In the genomic region with DNA sequence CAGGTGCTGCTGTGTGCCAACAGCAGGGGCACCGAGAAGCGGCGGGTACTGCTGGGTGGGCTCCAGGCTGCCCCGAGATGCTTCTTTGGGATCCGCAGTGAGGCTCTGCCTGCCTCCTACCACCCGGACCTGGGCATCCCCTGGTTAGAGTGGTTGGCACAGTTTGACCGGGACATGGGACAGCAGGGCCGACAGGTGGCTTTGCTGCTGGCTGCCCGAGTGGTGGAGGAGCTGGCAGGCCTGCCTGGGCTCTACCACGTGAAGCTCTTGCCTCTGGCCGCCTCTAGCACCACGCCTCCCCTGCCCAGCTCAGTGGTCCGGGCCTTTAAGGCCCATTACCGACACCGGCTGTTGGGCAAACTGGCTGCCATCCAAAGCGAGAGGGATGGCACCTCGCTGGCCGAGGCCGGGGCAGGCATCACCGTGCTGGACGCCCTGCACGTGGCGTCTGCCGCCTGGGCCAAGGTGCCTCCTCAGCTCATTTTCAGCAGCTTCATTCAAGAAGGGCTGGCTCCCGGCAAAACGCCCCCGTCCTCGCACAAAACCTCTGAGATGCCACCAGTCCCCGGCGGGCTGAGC, we compare ENCODE assay signal across 14 cellular contexts. TPM values are rescaled to one million over a fixed set of nuclear protein-coding genes. Genes with fewer than 3 reads are reported as not detected.
DNase-seq lines count a peak whose midpoint lies in the region; ATAC-seq, FAIRE-seq and TF ChIP-seq lines count a peak whose summit lies in the region.
"Had no signal": no experiment of that assay in that cellular context is flagged by ENCODE, and none has a peak within 500 bp of the region (broad histone marks: within the 10 kb centered on the region; RNA-seq: fewer than 3 reads in every experiment).

No MANE protein-coding gene starts in this region.

- no peak for TF ChIP-seq CTCF in psoas muscle (IDR thresholded peaks at IDR 0.05)

- peak overlapping the region; percentile 39 for H3K27ac ChIP-seq in psoas muscle

- no peak overlapping the region for H3K27ac Mint-ChIP-seq in activated T-cell treated with anti-CD3 and anti-CD28 coated beads, Interleukin-2, amount 50 U/mL, for 24 hours
- H3K27ac Mint-ChIP-seq in activated CD4-positive, alpha-beta memory T cell treated with anti-CD3 and anti-CD28 coated beads, Interleukin-2, amount 10 ng/mL, durations not matched to agents 7 days and 5 days: no peak overlapping the region
- H3K27ac Mint-ChIP-seq: activated CD8-positive, alpha-beta memory T cell treated with anti-CD3 and anti-CD28 coated beads, Interleukin-2, amount 10 ng/mL, durations not matched to agents 7 days and 5 days had no signal

- peaks cover 29% of the 10 kb centered on the region for H3K27me3 ChIP-seq in iPS-15b (ENCODE audit: control insufficient read depth, insufficient read depth, low read length)
- H3K27me3 ChIP-seq in psoas muscle (ENCODE audit: insufficient read depth in 3 of 3, low read length in 2 of 3): no peaks in the 10 kb centered on the region

- intact Hi-C loops in psoas muscle (cut with DNase I): loop anchor here in 1 of 2 donors (5.0 kb wide), 1 partner anchor 166 kb away; no protein-coding TSS in a partner anchor

- H3K4me3 Mint-ChIP-seq in activated T-cell treated with anti-CD3 and anti-CD28 coated beads, Interleukin-2, amount 50 U/mL, for 24 hours: peak overlapping the region; percentile 41
- H3K4me3 Mint-ChIP-seq in activated CD4-positive, alpha-beta memory T cell treated with anti-CD3 and anti-CD28 coated beads, Interleukin-2, amount 10 ng/mL, durations not matched to agents 7 days and 5 days: peak overlapping the region; percentile 58

- H3K4me3 ChIP-seq in iPS-15b (ENCODE audit: low read depth, low read length): peak overlapping the region; percentile 86
- H3K4me3 ChIP-seq in psoas muscle: peak overlapping the region; percentile 77

- no peak for DNase-seq in activated T-cell treated with anti-CD3 and anti-CD28 coated beads, Interleukin-2, amount 50 U/mL, for 24 hours
- DNase-seq in activated T-cell treated with anti-CD3 and anti-CD28 coated beads for 4 hours (no peak), psoas muscle (peak; percentile 61 to 87), GM12892 (ENCODE audit: insufficient read length) (no peak), hippocampal formation (lab: John Stamatoyannopoulos, UW) (no peak), NCI-H187 (lab: John Stamatoyannopoulos, UW) (no peak)
- DNase-seq in activated CD4-positive, alpha-beta memory T cell treated with anti-CD3 and anti-CD28 coated beads, Interleukin-2, amount 10 ng/mL, durations not matched to agents 7 days and 5 days: no peak
- DNase-seq: ACHN; activated CD8-positive, alpha-beta memory T cell treated with anti-CD3 and anti-CD28 coated beads, Interleukin-2, amount 10 ng/mL, durations not matched to agents 7 days and 5 days; effector CD4-positive, alpha-beta T cell; NCI-H146 had no signal

- WGBS in psoas muscle, 3 donors: 39 to 47% (median 42%) methylated on average over 30 of the region's 30 CpGs

- CTCF ChIA-PET in activated CD4-positive, alpha-beta memory T cell treated with anti-CD3 and anti-CD28 coated beads, Interleukin-2, amount 10 ng/mL, durations not matched to agents 7 days and 5 days (lab: Charles Lee): interaction anchor here (1.0 to 2.3 kb wide), 3 partner anchors 25 to 152 kb away, joined by 3 to 9 read pairs (median 8); partner anchors contain the start of gene CDC42EP2

- H3K4me1 Mint-ChIP-seq in activated T-cell treated with anti-CD3 and anti-CD28 coated beads, Interleukin-2, amount 50 U/mL, for 24 hours (ENCODE audit: low read depth): peaks cover 17% of the 10 kb centered on the region
- peaks cover 17% of the 10 kb centered on the region for H3K4me1 Mint-ChIP-seq in activated CD4-positive, alpha-beta memory T cell treated with anti-CD3 and anti-CD28 coated beads, Interleukin-2, amount 10 ng/mL, durations not matched to agents 7 days and 5 days

- H3K4me1 ChIP-seq in iPS-15b (ENCODE audit: control insufficient read depth, insufficient read depth, low read length) (no peaks in the 10 kb centered on the region), psoas muscle (peaks cover 31% of the 10 kb centered on the region)

- H3K9me3 Mint-ChIP-seq in activated T-cell treated with anti-CD3 and anti-CD28 coated beads, Interleukin-2, amount 50 U/mL, for 24 hours: no peaks in the 10 kb centered on the region
- H3K9me3 Mint-ChIP-seq in activated CD4-positive, alpha-beta memory T cell treated with anti-CD3 and anti-CD28 coated beads, Interleukin-2, amount 10 ng/mL, durations not matched to agents 7 days and 5 days: no peaks in the 10 kb centered on the region

- no peaks in the 10 kb centered on the region for H3K27me3 Mint-ChIP-seq in activated T-cell treated with anti-CD3 and anti-CD28 coated beads, Interleukin-2, amount 50 U/mL, for 24 hours
- H3K27me3 Mint-ChIP-seq in activated CD4-positive, alpha-beta memory T cell treated with anti-CD3 and anti-CD28 coated beads, Interleukin-2, amount 10 ng/mL, durations not matched to agents 7 days and 5 days: peaks cover 8% of the 10 kb centered on the region

- FAIRE-seq in GM12892 (lab: Jason Lieb, UNC): no peak
- FAIRE-seq: frontal cortex had no signal

- H3K9ac ChIP-seq in iPS-15b (ENCODE audit: low read depth, low read length): no peak overlapping the region

- H3K36me3 ChIP-seq in iPS-15b (ENCODE audit: control insufficient read depth, insufficient read depth, low read length): peaks cover 7% of the 10 kb centered on the region
- H3K36me3 ChIP-seq in psoas muscle (ENCODE audit: insufficient read depth in 1 of 2, low read depth in 1 of 2): peaks cover 4 to 18% of the 10 kb centered on the region in 2 donors

- no peaks in the 10 kb centered on the region for H3K9me3 ChIP-seq in iPS-15b (ENCODE audit: control insufficient read depth, insufficient read depth, low read length)
- H3K9me3 ChIP-seq in psoas muscle: no peaks in the 10 kb centered on the region

- peaks cover 24% of the 10 kb centered on the region for H3K36me3 Mint-ChIP-seq in activated T-cell treated with anti-CD3 and anti-CD28 coated beads, Interleukin-2, amount 50 U/mL, for 24 hours (ENCODE audit: low read depth)
- H3K36me3 Mint-ChIP-seq in activated CD4-positive, alpha-beta memory T cell treated with anti-CD3 and anti-CD28 coated beads, Interleukin-2, amount 10 ng/mL, durations not matched to agents 7 days and 5 days (ENCODE audit: low read depth): peaks cover 12% of the 10 kb centered on the region

- ATAC-seq in psoas muscle: peak; percentile 68 to 84 (median 76)
- ATAC-seq: activated CD8-positive, alpha-beta memory T cell treated with anti-CD3 and anti-CD28 coated beads, Interleukin-2, amount 10 ng/mL, durations not matched to agents 7 days and 5 days had no signal

- TF ChIP-seq POLR2A in GM12892 (IDR thresholded peaks at IDR 0.05; ENCODE audit: low read depth, low read length): no peak

- POLR2A ChIA-PET in activated CD4-positive, alpha-beta memory T cell treated with anti-CD3 and anti-CD28 coated beads, Interleukin-2, amount 10 ng/mL, durations not matched to agents 7 days and 5 days (lab: Charles Lee): interaction anchor here (0.9 to 2.9 kb wide), 8 partner anchors 22 to 151 kb away, joined by 3 to 19 read pairs (median 6); partner anchors contain the start of genes DPF2, MALAT1 and NEAT1

RNA-seq across cellular contexts. Expression of gene TIGD3, which starts 1.9 kb away (rescaled TPM):
- under 1 TPM; 0.58 to 0.88 TPM for total RNA-seq in activated CD4-positive, alpha-beta memory T cell treated with anti-CD3 and anti-CD28 coated beads, Interleukin-2, amount 10 ng/mL, durations not matched to agents 7 days and 5 days
- under 1 TPM in 1 of 4 donors, not detected in 3; 0.25 TPM for total RNA-seq in psoas muscle
- polyA plus RNA-seq in psoas muscle: under 1 TPM; 0.05 to 0.09 (median 0.08) TPM
- 0.40 TPM for polyA plus RNA-seq in GM12892 (2012; ENCODE audit: missing spikeins)
- total RNA-seq: ureter had no signal

RNA-seq across cellular contexts. Expression of gene DPF2, which starts 22.8 kb away (rescaled TPM):
- 10 to 100 TPM; 80.7 to 82.0 TPM for total RNA-seq in activated CD4-positive, alpha-beta memory T cell treated with anti-CD3 and anti-CD28 coated beads, Interleukin-2, amount 10 ng/mL, durations not matched to agents 7 days and 5 days
- total RNA-seq in psoas muscle: 10 to 100 TPM; 26.5 to 43.8 (median 40.6) TPM
- 10 to 100 TPM; 24.8 to 39.2 (median 29.7) TPM for polyA plus RNA-seq in psoas muscle
- polyA plus RNA-seq in GM12892 (2012; ENCODE audit: missing spikeins): 30.6 TPM

RNA-seq across cellular contexts. Expression of gene SLC25A45, which starts 26.0 kb away (rescaled TPM):
- 10 to 100 TPM; 19.4 to 19.8 TPM for total RNA-seq in activated CD4-positive, alpha-beta memory T cell treated with anti-CD3 and anti-CD28 coated beads, Interleukin-2, amount 10 ng/mL, durations not matched to agents 7 days and 5 days
- 1 to 10 TPM; 5.7 to 8.8 (median 7.2) TPM for total RNA-seq in psoas muscle
- polyA plus RNA-seq in psoas muscle: 10 to 100 TPM in 1 of 3 donors, 1 to 10 TPM in 2; 3.7 to 18.5 (median 6.1) TPM
- polyA plus RNA-seq in GM12892 (2012; ENCODE audit: missing spikeins): 17.9 TPM

RNA-seq across cellular contexts. Expression of gene FRMD8, which starts 30.0 kb away (rescaled TPM):
- 10 to 100 TPM; 53.9 to 61.3 TPM for total RNA-seq in activated CD4-positive, alpha-beta memory T cell treated with anti-CD3 and anti-CD28 coated beads, Interleukin-2, amount 10 ng/mL, durations not matched to agents 7 days and 5 days
- 10 to 100 TPM in 3 of 4 donors, 1 to 10 TPM in 1; 7.4 to 27.7 (median 13.9) TPM for total RNA-seq in psoas muscle
- polyA plus RNA-seq in psoas muscle: 10 to 100 TPM; 10.6 to 20.8 (median 12.9) TPM
- polyA plus RNA-seq in GM12892 (2012; ENCODE audit: missing spikeins): 11.2 TPM

RNA-seq across cellular contexts. Expression of gene CDC42EP2, which starts 41.8 kb away (rescaled TPM):
- total RNA-seq in activated CD4-positive, alpha-beta memory T cell treated with anti-CD3 and anti-CD28 coated beads, Interleukin-2, amount 10 ng/mL, durations not matched to agents 7 days and 5 days: under 1 TPM; 0.38 to 0.70 TPM
- total RNA-seq in psoas muscle: 1 to 10 TPM; 4.9 to 7.3 (median 6.8) TPM
- 1 to 10 TPM; 2.7 to 5.9 (median 3.3) TPM for polyA plus RNA-seq in psoas muscle
- not detected for polyA plus RNA-seq in GM12892 (2012; ENCODE audit: missing spikeins)

Comparison
In these comparisons a context has a peak if more than half of its experiments do, and no peak if none do; other contexts are left out.
1. DNase-seq: peak in psoas muscle (2 of 2); none in activated T-cell treated with anti-CD3 and anti-CD28 coated beads, Interleukin-2, amount 50 U/mL, for 24 hours (single experiment), activated T-cell treated with anti-CD3 and anti-CD28 coated beads for 4 hours (single experiment), activated CD4-positive, alpha-beta memory T cell treated with anti-CD3 and anti-CD28 coated beads, Interleukin-2, amount 10 ng/mL, durations not matched to agents 7 days and 5 days (single experiment), GM12892 (single experiment), hippocampal formation (0 of 2) and NCI-H187 (0 of 2).